10 cellular contexts compared by ENCODE assay signal in genomic region chr14:99436247-99437180, GRCh38. TPM values are rescaled to one million over a fixed set of nuclear protein-coding genes. Genes with fewer than 3 reads are reported as not detected.
DNase-seq lines count a peak whose midpoint lies in the region; ATAC-seq and TF ChIP-seq lines count a peak whose summit lies in the region.
"Had no signal": no experiment of that assay in that cellular context is flagged by ENCODE, and none has a peak within 500 bp of the region (broad histone marks: within the 10 kb centered on the region; RNA-seq: fewer than 3 reads in every experiment).

No MANE protein-coding gene starts in this region.

- intact Hi-C loops in right cardiac atrium (cut with DNase I), result no loop called here
- intact Hi-C loops in Right ventricle myocardium superior (cut with DNase I), result no loop called here
- intact Hi-C loops in upper lobe of right lung (cut with DNase I), result no loop called here

- H3K4me1 ChIP-seq in right cardiac atrium (ENCODE audit: control insufficient read depth, insufficient read depth, low read length) (no peaks in the 10 kb centered on the region), adipocyte (ENCODE audit: control insufficient read depth, insufficient read depth, low read length) (peaks cover 4% of the 10 kb centered on the region), upper lobe of right lung (peaks cover 17% of the 10 kb centered on the region)

- DNase-seq in right cardiac atrium, result no peak
- DNase-seq in Right ventricle myocardium superior, result no peak
- DNase-seq in adipocyte (ENCODE audit: low read depth), result peak; percentile 4
- no peak for DNase-seq in left lobe of liver (ENCODE audit: low spot score)
- DNase-seq in upper lobe of right lung, result no peak
- DNase-seq in occipital lobe (lab: John Stamatoyannopoulos, UW), result no peak
- DNase-seq: NCI-H1694, T1000 had no signal

- WGBS in right cardiac atrium, result 71% methylated on average over 14 of the region's 14 CpGs

- H3K4me3 ChIP-seq in right cardiac atrium (ENCODE audit: low read length) (no peak overlapping the region), adipocyte (ENCODE audit: low read length) (no peak overlapping the region), upper lobe of right lung (no peak overlapping the region)

- H3K27me3 ChIP-seq in right cardiac atrium (ENCODE audit: control insufficient read depth, insufficient read depth) (no peaks in the 10 kb centered on the region), adipocyte (replicated peaks; ENCODE audit: control insufficient read depth, insufficient read depth, low read length) (no peaks in the 10 kb centered on the region), upper lobe of right lung (no peaks in the 10 kb centered on the region)

- H3K36me3 ChIP-seq in adipocyte (ENCODE audit: control insufficient read depth, insufficient read depth, low read length, severe bottlenecking) (peaks cover 45% of the 10 kb centered on the region), upper lobe of right lung (peaks cover 22% of the 10 kb centered on the region)

- no peak for TF ChIP-seq CTCF in upper lobe of right lung (IDR thresholded peaks at IDR 0.05)

- no peak overlapping the region for H3K9ac ChIP-seq in adipocyte (ENCODE audit: low read length)

- no peak overlapping the region for H3K27ac ChIP-seq in right cardiac atrium (ENCODE audit: low read length)
- H3K27ac ChIP-seq in upper lobe of right lung, result peak overlapping the region; percentile 27

- peak; percentile 25 to 65 for ATAC-seq in right cardiac atrium
- no peak for ATAC-seq in Right ventricle myocardium superior (ENCODE audit: poor library complexity)
- peak; percentile 25 for ATAC-seq in left lobe of liver
- ATAC-seq in upper lobe of right lung, result peak; percentile 86
- ATAC-seq in HG02798 (IDR thresholded peaks at IDR 0.05; ENCODE audit: poor library complexity, unreplicated experiment), result no peak
- no peak for ATAC-seq in GM21786 (IDR thresholded peaks at IDR 0.05; ENCODE audit: unreplicated experiment)

- H3K9me3 ChIP-seq in right cardiac atrium (ENCODE audit: control insufficient read depth, low read length), result no peaks in the 10 kb centered on the region
- no peaks in the 10 kb centered on the region for H3K9me3 ChIP-seq in adipocyte (ENCODE audit: control insufficient read depth, low read length)
- no peaks in the 10 kb centered on the region for H3K9me3 ChIP-seq in upper lobe of right lung

RNA-seq across cellular contexts. Expression of gene SETD3, which starts 44.1 kb away (rescaled TPM):
- 100 to 1,000 TPM; 101 to 127 (median 113) TPM for total RNA-seq in right cardiac atrium
- 65.4 TPM for polyA plus RNA-seq in right cardiac atrium
- 92.5 TPM for total RNA-seq in Right ventricle myocardium superior
- total RNA-seq in left lobe of liver, result 25.1 TPM
- total RNA-seq in upper lobe of right lung, result 90.3 TPM
- 78.8 TPM for total RNA-seq in occipital lobe

RNA-seq across cellular contexts. Expression of gene CCNK, which starts 44.7 kb away (rescaled TPM):
- total RNA-seq in right cardiac atrium, result 10 to 100 TPM; 30.0 to 36.5 (median 31.4) TPM
- 12.2 TPM for polyA plus RNA-seq in right cardiac atrium
- total RNA-seq in Right ventricle myocardium superior, result 31.9 TPM
- 13.8 TPM for total RNA-seq in left lobe of liver
- total RNA-seq in upper lobe of right lung, result 48.7 TPM
- total RNA-seq in occipital lobe, result 22.6 TPM

Comparison
In these comparisons a context has a peak if more than half of its experiments do, and no peak if none do; other contexts are left out.
1. ATAC-seq: peak in right cardiac atrium (2 of 2), left lobe of liver (single experiment) and upper lobe of right lung (single experiment); none in Right ventricle myocardium superior (single experiment), HG02798 (single experiment) and GM21786 (single experiment).